Comparison of ENCODE assay signal across 24 cellular contexts in genomic region chr4:110629780-110630500, GRCh38. TPM values are rescaled to one million over a fixed set of nuclear protein-coding genes. Genes with fewer than 3 reads are reported as not detected.
DNase-seq lines count a peak whose midpoint lies in the region; ATAC-seq, FAIRE-seq and TF ChIP-seq lines count a peak whose summit lies in the region.
"Had no signal": no experiment of that assay in that cellular context is flagged by ENCODE, and none has a peak within 500 bp of the region (broad histone marks: within the 10 kb centered on the region; RNA-seq: fewer than 3 reads in every experiment).

No MANE protein-coding gene starts in this region.

- H3K4me2 ChIP-seq in endothelial cell of umbilical vein (ENCODE audit: insufficient read depth, low read length) = no peak overlapping the region
- H3K4me2 ChIP-seq: BLaER1 treated with 17β-estradiol and CSF1 and Interleukin-3, amounts not matched to agents 10 nM and 100 nM had no signal

- peaks cover 88% of the 10 kb centered on the region for H3K27me3 Mint-ChIP-seq in activated CD4-positive, alpha-beta T cell treated with anti-CD3 and anti-CD28 coated beads, Interleukin-2, amount 10 ng/mL, durations not matched to agents 24 days and 14 days
- peaks cover 100% of the 10 kb centered on the region for H3K27me3 Mint-ChIP-seq in nephron progenitor cell (ENCODE audit: low read depth, poor library complexity)

- H3K9me3 Mint-ChIP-seq in activated CD4-positive, alpha-beta T cell treated with anti-CD3 and anti-CD28 coated beads, Interleukin-2, amount 10 ng/mL, durations not matched to agents 24 days and 14 days = peaks cover 42% of the 10 kb centered on the region
- no peaks in the 10 kb centered on the region for H3K9me3 Mint-ChIP-seq in nephron progenitor cell
- H3K9me3 Mint-ChIP-seq: stimulated activated effector memory CD8-positive, alpha-beta T cell treated with anti-CD3 and anti-CD28 coated beads, Interleukin-12 subunit alpha, Interleukin-12 subunit beta, amount 100 ng/mL, for 72 hours had no signal

- H3K36me3 ChIP-seq in H7 (replicated peaks; ENCODE audit: control insufficient read depth, insufficient read depth, low read length) = no peaks in the 10 kb centered on the region
- H3K36me3 ChIP-seq in endothelial cell of umbilical vein (ENCODE audit: control insufficient read depth in 2 of 2, extremely low read depth in 1 of 2, insufficient read depth in 2 of 2, low read length in 2 of 2) = no peaks in the 10 kb centered on the region
- H3K36me3 ChIP-seq in gastroesophageal sphincter = no peaks in the 10 kb centered on the region
- H3K36me3 ChIP-seq in adrenal gland (replicated peaks in 1 of 2) = no peaks in the 10 kb centered on the region
- H3K36me3 ChIP-seq: BLaER1 treated with 17β-estradiol and CSF1 and Interleukin-3, amounts not matched to agents 10 nM and 100 nM had no signal

- WGBS in gastroesophageal sphincter (ENCODE audit: low coverage in 1 of 2), 2 donors = 38 to 76% methylated on average over 10 of the region's 18 CpGs
- 8 to 10% (median 9%) methylated on average over 17 to 18 of the region's 18 CpGs for WGBS in adrenal gland, 4 donors

- CTCF ChIA-PET in endothelial cell of umbilical vein (lab: Charles Lee) = interaction anchor here (1.0 to 5.0 kb wide), 3 partner anchors 656 to 1225 kb away, joined by 3 to 78 read pairs (median 9); no protein-coding TSS in a partner anchor

- H3K4me1 Mint-ChIP-seq in activated CD4-positive, alpha-beta T cell treated with anti-CD3 and anti-CD28 coated beads, Interleukin-2, amount 10 ng/mL, durations not matched to agents 24 days and 14 days = peaks cover 5% of the 10 kb centered on the region
- H3K4me1 Mint-ChIP-seq in nephron progenitor cell = peaks cover 82% of the 10 kb centered on the region

- H3K36me3 Mint-ChIP-seq in activated CD4-positive, alpha-beta T cell treated with anti-CD3 and anti-CD28 coated beads, Interleukin-2, amount 10 ng/mL, durations not matched to agents 24 days and 14 days (ENCODE audit: low read depth) = peaks cover 7% of the 10 kb centered on the region
- no peaks in the 10 kb centered on the region for H3K36me3 Mint-ChIP-seq in nephron progenitor cell (ENCODE audit: low read depth)

- H3K4me3 ChIP-seq in H7 (ENCODE audit: insufficient read depth, low read depth, low read length) = peak overlapping the region; percentile 46
- H3K4me3 ChIP-seq in endothelial cell of umbilical vein (replicated peaks in 1 of 3; ENCODE audit: insufficient read depth in 1 of 3, low read depth in 1 of 3, low read length in 3 of 3) = no peak overlapping the region
- H3K4me3 ChIP-seq in gastroesophageal sphincter = no peak overlapping the region
- no peak overlapping the region for H3K4me3 ChIP-seq in adrenal gland
- H3K4me3 ChIP-seq: K562 had no signal

- ATAC-seq in gastroesophageal sphincter (no peak), HG02610 (IDR thresholded peaks at IDR 0.05; ENCODE audit: unreplicated experiment) (no peak)
- ATAC-seq: esophagus mucosa; K562; stimulated activated effector memory CD8-positive, alpha-beta T cell treated with anti-CD3 and anti-CD28 coated beads, Interleukin-12 subunit alpha, Interleukin-12 subunit beta, amount 100 ng/mL, for 72 hours had no signal

- TF ChIP-seq POLR2A in endothelial cell of umbilical vein (IDR thresholded peaks at IDR 0.05; ENCODE audit: low read depth, low read length) (no peak), gastroesophageal sphincter (IDR thresholded peaks at IDR 0.05) (no peak), adrenal gland (IDR thresholded peaks at IDR 0.05) (no peak)

- dilution Hi-C loops in endothelial cell of umbilical vein (cut with MboI; ENCODE audit: extremely low pct_ligation_motif_present, low sequenced_read_pairs) = no loop called here

- H3K9ac ChIP-seq in endothelial cell of umbilical vein (replicated peaks; ENCODE audit: extremely low read depth, insufficient read depth, low read length) = no peak overlapping the region
- H3K9ac ChIP-seq: BLaER1 treated with 17β-estradiol and CSF1 and Interleukin-3, amounts not matched to agents 10 nM and 100 nM had no signal

- H3K79me2 ChIP-seq in endothelial cell of umbilical vein (ENCODE audit: control insufficient read depth, insufficient read depth, low read length) = no peaks in the 10 kb centered on the region

- no peaks in the 10 kb centered on the region for H3K9me1 ChIP-seq in endothelial cell of umbilical vein (replicated peaks; ENCODE audit: control insufficient read depth, extremely low read depth, insufficient read depth, low read length)

- POLR2A ChIA-PET in endothelial cell of umbilical vein (lab: Charles Lee) = no interaction called here

- H3K27me3 ChIP-seq in H7 (ENCODE audit: control insufficient read depth, insufficient read depth, low read length) (peaks cover 95% of the 10 kb centered on the region), endothelial cell of umbilical vein (ENCODE audit: control insufficient read depth in 2 of 2, insufficient read depth in 2 of 2, low read length in 2 of 2) (peaks cover 92 to 94% of the 10 kb centered on the region in 2 experiments), gastroesophageal sphincter (peaks cover 97% of the 10 kb centered on the region), adrenal gland (peaks cover 95% of the 10 kb centered on the region)
- H3K27me3 ChIP-seq: testis had no signal

- no peaks in the 10 kb centered on the region for H4K20me1 ChIP-seq in endothelial cell of umbilical vein (replicated peaks; ENCODE audit: control insufficient read depth, extremely low read depth, insufficient read depth, low read length)

- peak overlapping the region; percentile 58 for H3K27ac Mint-ChIP-seq in activated CD4-positive, alpha-beta T cell treated with anti-CD3 and anti-CD28 coated beads, Interleukin-2, amount 10 ng/mL, durations not matched to agents 24 days and 14 days
- H3K27ac Mint-ChIP-seq in nephron progenitor cell = no peak overlapping the region
- H3K27ac Mint-ChIP-seq: stimulated activated effector memory CD8-positive, alpha-beta T cell treated with anti-CD3 and anti-CD28 coated beads, Interleukin-12 subunit alpha, Interleukin-12 subunit beta, amount 100 ng/mL, for 72 hours had no signal

- DNase-seq in activated CD4-positive, alpha-beta T cell treated with anti-CD3 and anti-CD28 coated beads, Interleukin-2, amount 10 ng/mL, durations not matched to agents 24 days and 14 days = peak; percentile 55
- no peak for DNase-seq in activated CD4-positive, alpha-beta T cell treated with anti-CD3 and anti-CD28 coated beads, Interleukin-2, amount 50 U/mL, for 4 hours
- no peak for DNase-seq in H7
- DNase-seq in endothelial cell of umbilical vein (ENCODE audit: low read depth, low spot score) = no peak
- DNase-seq in nephron progenitor cell = no peak
- no peak for DNase-seq in adrenal gland
- DNase-seq: activated CD4-positive, CD25-positive, alpha-beta regulatory T cell treated with anti-CD3 and anti-CD28 coated beads, Interleukin-2, amount 50 U/mL, for 72 hours; activated gamma-delta T cell treated with Interleukin-2 at 50 U/mL for 16 hours; effector CD4-positive, alpha-beta T cell; EL; MM.1S; NCI-H1436 treated with DMSO at 0.1 percent for 48 hours; NK-92 treated with Interleukin-12 subunit alpha and Interleukin-12 subunit beta, amount 100 ng/mL, for 24 hours; nucleus accumbens; testis had no signal

- H3K4me3 Mint-ChIP-seq in activated CD4-positive, alpha-beta T cell treated with anti-CD3 and anti-CD28 coated beads, Interleukin-2, amount 10 ng/mL, durations not matched to agents 24 days and 14 days = no peak overlapping the region
- peak overlapping the region; percentile 82 for H3K4me3 Mint-ChIP-seq in nephron progenitor cell
- H3K4me3 Mint-ChIP-seq: stimulated activated effector memory CD8-positive, alpha-beta T cell treated with anti-CD3 and anti-CD28 coated beads, Interleukin-12 subunit alpha, Interleukin-12 subunit beta, amount 100 ng/mL, for 72 hours had no signal

- H3K4me1 ChIP-seq in endothelial cell of umbilical vein (ENCODE audit: control insufficient read depth, extremely low read depth, insufficient read depth, low read length) (no peaks in the 10 kb centered on the region), gastroesophageal sphincter (peaks cover 0 to 32% (median 13%) of the 10 kb centered on the region in 3 donors), adrenal gland (replicated peaks in 1 of 2) (peaks cover 0 to 12% of the 10 kb centered on the region in 2 donors)
- H3K4me1 ChIP-seq: testis had no signal

- TF ChIP-seq CTCF in endothelial cell of umbilical vein (IDR thresholded peaks at IDR 0.05; ENCODE audit: extremely low read depth in 1 of 2, insufficient read depth in 1 of 2, low read depth in 1 of 2, low read length in 2 of 2) (no peak), nephron progenitor cell (IDR thresholded peaks at IDR 0.05) (no peak), gastroesophageal sphincter (IDR thresholded peaks at IDR 0.05) (no peak), adrenal gland (IDR thresholded peaks at IDR 0.05) (no peak)

- H3K9me3 ChIP-seq in endothelial cell of umbilical vein (replicated peaks; ENCODE audit: control insufficient read depth, insufficient read depth, low read length) (no peaks in the 10 kb centered on the region), gastroesophageal sphincter (no peaks in the 10 kb centered on the region), adrenal gland (replicated peaks in 1 of 3) (no peaks in the 10 kb centered on the region)
- H3K9me3 ChIP-seq: testis had no signal

- no TSS peak for BruUV-seq in endothelial cell of umbilical vein (replicated peaks; lab: Mats Ljungman, UMichigan)

- no peak overlapping the region for H3K27ac ChIP-seq in endothelial cell of umbilical vein (ENCODE audit: insufficient read depth, low read depth, low read length)
- no peak overlapping the region for H3K27ac ChIP-seq in gastroesophageal sphincter
- H3K27ac ChIP-seq in adrenal gland = no peak overlapping the region
- H3K27ac ChIP-seq: BLaER1 treated with 17β-estradiol and CSF1 and Interleukin-3, amounts not matched to agents 10 nM and 100 nM; testis had no signal

- H2AFZ ChIP-seq in endothelial cell of umbilical vein (ENCODE audit: low read depth, low read length) = no peak overlapping the region

- no peak for TF ChIP-seq EP300 in gastroesophageal sphincter (IDR thresholded peaks at IDR 0.05)

- FAIRE-seq in endothelial cell of umbilical vein (lab: Jason Lieb, UNC) = no peak
- FAIRE-seq: A204.1, K562 had no signal

- intact Hi-C loops in activated CD4-positive, alpha-beta T cell treated with anti-CD3 and anti-CD28 coated beads, Interleukin-2, amount 10 ng/mL, durations not matched to agents 24 days and 14 days (cut with micrococcal nuclease) = loop anchor here (1.0 to 5.0 kb wide), 4 partner anchors 8 to 1882 kb away; no protein-coding TSS in a partner anchor
- intact Hi-C loops in endothelial cell of umbilical vein (cut with micrococcal nuclease) = no loop called here
- intact Hi-C loops in adrenal gland (cut with DNase I) = no loop called here

RNA-seq across cellular contexts. Expression of gene PITX2, which starts 7.1 kb away (rescaled TPM):
- total RNA-seq in activated CD4-positive, alpha-beta T cell treated with anti-CD3 and anti-CD28 coated beads, Interleukin-2, amount 10 ng/mL, durations not matched to agents 24 days and 14 days = 0.09 TPM in 1 of 2 replicates, not detected in the other
- total RNA-seq in H7 (2014; rRNA removed; shearing (Covaris generic)) = 87.1 and 92.3 TPM in 2 replicates
- 0.31 and 0.35 TPM in 2 replicates for total RNA-seq in endothelial cell of umbilical vein
- 0.04 and 0.11 TPM in 2 replicates for polyA plus RNA-seq in endothelial cell of umbilical vein
- polyA plus RNA-seq in endothelial cell of umbilical vein (2011; cell fraction: cytosol; rRNA removed) = 0.09 TPM in 1 of 2 replicates, not detected in the other
- 0.16 and 0.18 TPM in 2 replicates for polyA plus RNA-seq in endothelial cell of umbilical vein (2011; cell fraction: nucleus; rRNA removed)
- not detected in 2 replicates for polyA plus RNA-seq in endothelial cell of umbilical vein (2012)
- not detected in 2 replicates for polyA minus RNA-seq in endothelial cell of umbilical vein
- 3.9 TPM for polyA minus RNA-seq in endothelial cell of umbilical vein (2011; cell fraction: cytosol; rRNA and poly(A)+ RNA removed)
- not detected in 2 replicates for polyA minus RNA-seq in endothelial cell of umbilical vein (2011; cell fraction: nucleus; rRNA and poly(A)+ RNA removed)
- total RNA-seq in gastroesophageal sphincter = 10 to 100 TPM in 2 of 4 donors, 1 to 10 TPM in 2; 3.5 to 31.3 (median 18.2) TPM
- not detected for total RNA-seq in adrenal gland
- not detected for polyA plus RNA-seq in adrenal gland
- total RNA-seq: cerebellum, K562, liver had no signal
